Comparison of ENCODE assay signal across 1 cellular context in genomic region chr11:94507485-94507884, GRCh38.
TF ChIP-seq lines count a peak whose summit lies in the region.

No MANE protein-coding gene starts in this region.

TF ChIP-seq in GM23338, 12 proteins besides CTCF, POLR2A, EP300 and RAD21 (continued from another document):
- TF ChIP-seq ZNF462 (CRISPR knock-in tag; IDR thresholded peaks at IDR 0.05) (no peak), JUNB (IDR thresholded peaks at IDR 0.05; ENCODE audit: unreplicated experiment) (no peak), REST (IDR thresholded peaks at IDR 0.05; ENCODE audit: unreplicated experiment) (no peak), CREB1 (CRISPR knock-in tag; IDR thresholded peaks at IDR 0.05; ENCODE audit: low read depth) (no peak), ZNF114 (CRISPR knock-in tag; IDR thresholded peaks at IDR 0.05) (no peak), STAT1 (IDR thresholded peaks at IDR 0.05; ENCODE audit: unreplicated experiment) (no peak), EZH2 (IDR thresholded peaks at IDR 0.05; ENCODE audit: low read depth, unreplicated experiment) (no peak), NANOG (IDR thresholded peaks at IDR 0.05; ENCODE audit: borderline replicate concordance) (no peak)
- TF ChIP-seq, protein P1, sequence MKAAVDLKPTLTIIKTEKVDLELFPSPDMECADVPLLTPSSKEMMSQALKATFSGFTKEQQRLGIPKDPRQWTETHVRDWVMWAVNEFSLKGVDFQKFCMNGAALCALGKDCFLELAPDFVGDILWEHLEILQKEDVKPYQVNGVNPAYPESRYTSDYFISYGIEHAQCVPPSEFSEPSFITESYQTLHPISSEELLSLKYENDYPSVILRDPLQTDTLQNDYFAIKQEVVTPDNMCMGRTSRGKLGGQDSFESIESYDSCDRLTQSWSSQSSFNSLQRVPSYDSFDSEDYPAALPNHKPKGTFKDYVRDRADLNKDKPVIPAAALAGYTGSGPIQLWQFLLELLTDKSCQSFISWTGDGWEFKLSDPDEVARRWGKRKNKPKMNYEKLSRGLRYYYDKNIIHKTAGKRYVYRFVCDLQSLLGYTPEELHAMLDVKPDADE (IDR thresholded peaks at IDR 0.05), result no peak
